ENCODE assay signal across 15 cellular contexts in genomic region chr14:39160494-39160893, GRCh38. TPM values are rescaled to one million over a fixed set of nuclear protein-coding genes. Genes with fewer than 3 reads are reported as not detected.
A peak's percentile ranks its signal among the peaks of the same experiment; 100 is the strongest.
DNase-seq lines count a peak whose midpoint lies in the region; ATAC-seq, FAIRE-seq and TF ChIP-seq lines count a peak whose summit lies in the region.
"Had no signal": no experiment of that assay in that cellular context is flagged by ENCODE, and none has a peak within 500 bp of the region (broad histone marks: within the 10 kb centered on the region; RNA-seq: fewer than 3 reads in every experiment).

No MANE protein-coding gene starts in this region.

- H3K4me3 Mint-ChIP-seq in activated CD4-positive, alpha-beta T cell treated with anti-CD3 and anti-CD28 coated beads, Interleukin-2, amount 10 ng/mL, durations not matched to agents 7 days and 5 days = no peak overlapping the region
- H3K4me3 Mint-ChIP-seq in activated T-helper 17 cell treated with anti-CD3 and anti-CD28 coated beads, Interleukin-2, amount 50 U/mL, for 72 hours = no peak overlapping the region
- H3K4me3 Mint-ChIP-seq: CD14-positive monocyte, GM23338 had no signal

- H3K27ac ChIP-seq in HepG2 (ENCODE audit: extremely low read length, insufficient read depth, low read length) (no peak overlapping the region), right lobe of liver (no peak overlapping the region)
- H3K27ac ChIP-seq: 22Rv1 had no signal

- ATAC-seq in HepG2 (no peak), right lobe of liver (no peak)
- ATAC-seq in activated T-helper 17 cell treated with anti-CD3 and anti-CD28 coated beads, Interleukin-2, amount 50 U/mL, for 72 hours (replicated peaks) = no peak
- ATAC-seq: GM23338 had no signal

- TF ChIP-seq CTCF in HepG2 (CRISPR knock-in tag; IDR thresholded peaks at IDR 0.05) = no peak
- TF ChIP-seq CTCF in right lobe of liver (IDR thresholded peaks at IDR 0.05) = no peak

- H3K36me3 Mint-ChIP-seq in activated CD4-positive, alpha-beta T cell treated with anti-CD3 and anti-CD28 coated beads, Interleukin-2, amount 10 ng/mL, durations not matched to agents 7 days and 5 days (ENCODE audit: low read depth) = peaks cover 49% of the 10 kb centered on the region
- peaks cover 74% of the 10 kb centered on the region for H3K36me3 Mint-ChIP-seq in activated T-helper 17 cell treated with anti-CD3 and anti-CD28 coated beads, Interleukin-2, amount 50 U/mL, for 72 hours (ENCODE audit: low read depth)

- H3K4me1 Mint-ChIP-seq in activated CD4-positive, alpha-beta T cell treated with anti-CD3 and anti-CD28 coated beads, Interleukin-2, amount 10 ng/mL, durations not matched to agents 7 days and 5 days = peaks cover 28% of the 10 kb centered on the region
- H3K4me1 Mint-ChIP-seq in activated T-helper 17 cell treated with anti-CD3 and anti-CD28 coated beads, Interleukin-2, amount 50 U/mL, for 72 hours = peaks cover 10% of the 10 kb centered on the region
- H3K4me1 Mint-ChIP-seq: GM23338 had no signal

- H3K27me3 Mint-ChIP-seq in activated CD4-positive, alpha-beta T cell treated with anti-CD3 and anti-CD28 coated beads, Interleukin-2, amount 10 ng/mL, durations not matched to agents 7 days and 5 days = no peaks in the 10 kb centered on the region
- H3K27me3 Mint-ChIP-seq in activated T-helper 17 cell treated with anti-CD3 and anti-CD28 coated beads, Interleukin-2, amount 50 U/mL, for 72 hours = no peaks in the 10 kb centered on the region

- no peak for DNase-seq in activated CD4-positive, alpha-beta T cell treated with anti-CD3 and anti-CD28 coated beads, Interleukin-2, amount 10 ng/mL, durations not matched to agents 7 days and 5 days
- no peak for DNase-seq in activated CD4-positive, alpha-beta T cell treated with anti-CD3 and anti-CD28 coated beads, Interleukin-2, amount 50 U/mL, for 48 hours
- DNase-seq in HepG2 (ENCODE audit: low spot score) = no peak
- DNase-seq in right lobe of liver = no peak
- no peak for DNase-seq in LoVo (ENCODE audit: low spot score)
- no peak for DNase-seq in NCI-H2171 (lab: John Stamatoyannopoulos, UW)
- DNase-seq: Calu3, DMS 273 treated with DMSO at 0.1 percent for 48 hours, H7, IMR-90 had no signal

- CTCF ChIA-PET in activated CD4-positive, alpha-beta T cell treated with anti-CD3 and anti-CD28 coated beads, Interleukin-2, amount 10 ng/mL, durations not matched to agents 7 days and 5 days (lab: Charles Lee) = interaction anchor here (1.0 kb wide), 1 partner anchor 10 kb away, joined by 5 read pairs; the partner anchor contains the start of gene TRAPPC6B
- CTCF ChIA-PET in HepG2 (lab: Yijun Ruan, JAX; ENCODE audit: low intra/inter-chr PET ratio, low total read pairs) = no interaction called here

- WGBS in HepG2 (ENCODE audit: low lambda C conversion rate) = 93% methylated on average over 1 of the region's 1 CpG
- WGBS in right lobe of liver (ENCODE audit: insufficient coverage, low coverage, low lambda C conversion rate, missing lambda C conversion rate) = 91% methylated on average over 1 of the region's 1 CpG

- no peaks in the 10 kb centered on the region for H3K9me3 Mint-ChIP-seq in activated CD4-positive, alpha-beta T cell treated with anti-CD3 and anti-CD28 coated beads, Interleukin-2, amount 10 ng/mL, durations not matched to agents 7 days and 5 days
- H3K9me3 Mint-ChIP-seq in activated T-helper 17 cell treated with anti-CD3 and anti-CD28 coated beads, Interleukin-2, amount 50 U/mL, for 72 hours = no peaks in the 10 kb centered on the region
- H3K9me3 Mint-ChIP-seq: GM23338 had no signal

- H3K4me3 ChIP-seq in HepG2 (replicated peaks in 1 of 3; ENCODE audit: insufficient read depth in 1 of 3, low read depth in 2 of 3, low read length in 3 of 3) (no peak overlapping the region), right lobe of liver (no peak overlapping the region)
- H3K4me3 ChIP-seq: GM23338 had no signal

- no peak overlapping the region for H3K9ac ChIP-seq in HepG2 (ENCODE audit: insufficient read depth, low read depth, low read length)

- H3K4me1 ChIP-seq in HepG2 (ENCODE audit: insufficient read depth, low read length) (peaks cover 20% of the 10 kb centered on the region), right lobe of liver (peaks cover 0 to 18% (median 6%) of the 10 kb centered on the region in 4 donors)

- in situ Hi-C loops in HepG2 (cut with HindIII; ENCODE audit: extremely low pct_ligation_motif_present, low pct_unique_long_range_greater_than_20kb) = no loop called here

- H3K36me3 ChIP-seq in HepG2 (replicated peaks in 1 of 2; ENCODE audit: control insufficient read depth in 1 of 2, insufficient read depth in 2 of 2, low read length in 2 of 2) (peaks cover 35 to 66% of the 10 kb centered on the region in 2 experiments), right lobe of liver (peaks cover 0 to 33% (median 15%) of the 10 kb centered on the region in 4 donors)

- TF ChIP-seq EP300 in HepG2 (IDR thresholded peaks at IDR 0.05; ENCODE audit: low read depth in 2 of 2, low read length in 2 of 2) (no peak), HepG2 (CRISPR knock-in tag; IDR thresholded peaks at IDR 0.05; ENCODE audit: borderline replicate concordance) (no peak)

- no peak for FAIRE-seq in HepG2 (lab: Jason Lieb, UNC)
- FAIRE-seq: GM18507 had no signal

- intact Hi-C loops in HepG2 (cut with micrococcal nuclease; ENCODE audit: unreplicated experiment) = no loop called here
- intact Hi-C loops in right lobe of liver (cut with DNase I) = no loop called here

- H3K27me3 ChIP-seq in HepG2 (ENCODE audit: control insufficient read depth in 1 of 2, insufficient read depth in 2 of 2, low read length in 2 of 2) = no peaks in the 10 kb centered on the region
- no peaks in the 10 kb centered on the region for H3K27me3 ChIP-seq in right lobe of liver

- no peak for TF ChIP-seq POLR2A in HepG2 (IDR thresholded peaks at IDR 0.05; ENCODE audit: insufficient read depth in 1 of 2, low read depth in 2 of 2, low read length in 2 of 2)
- no peak for TF ChIP-seq POLR2A in right lobe of liver (IDR thresholded peaks at IDR 0.05)

- H2AFZ ChIP-seq in HepG2 (ENCODE audit: low read length) = no peak overlapping the region
- H2AFZ ChIP-seq: GM23338 had no signal

- no peaks in the 10 kb centered on the region for H4K20me1 ChIP-seq in HepG2 (ENCODE audit: insufficient read depth, low read length)

- H3K4me2 ChIP-seq in HepG2 (ENCODE audit: low read depth, low read length) = no peak overlapping the region
- H3K4me2 ChIP-seq: GM23338 had no signal

- POLR2A ChIA-PET in activated CD4-positive, alpha-beta T cell treated with anti-CD3 and anti-CD28 coated beads, Interleukin-2, amount 10 ng/mL, durations not matched to agents 7 days and 5 days (lab: Charles Lee) = no interaction called here
- POLR2A ChIA-PET in HepG2 (lab: Yijun Ruan, JAX) = interaction anchor here (1.3 to 9.6 kb wide), 3 partner anchors 10 to 58 kb away, joined by 4 to 122 read pairs (median 5); partner anchors contain the start of genes SEC23A and TRAPPC6B

- TF ChIP-seq RAD21 in HepG2 (CRISPR knock-in tag; IDR thresholded peaks at IDR 0.05) = no peak

- H3K9me3 ChIP-seq in HepG2 (ENCODE audit: low read length) (no peaks in the 10 kb centered on the region), right lobe of liver (no peaks in the 10 kb centered on the region)

- BruUV-seq in HepG2 (replicated peaks; lab: Mats Ljungman, UMichigan) = no TSS peak

- peak overlapping the region; percentile 71 for H3K27ac Mint-ChIP-seq in activated CD4-positive, alpha-beta T cell treated with anti-CD3 and anti-CD28 coated beads, Interleukin-2, amount 10 ng/mL, durations not matched to agents 7 days and 5 days
- H3K27ac Mint-ChIP-seq in activated T-helper 17 cell treated with anti-CD3 and anti-CD28 coated beads, Interleukin-2, amount 50 U/mL, for 72 hours = peak overlapping the region; percentile 60
- H3K27ac Mint-ChIP-seq: GM23338 had no signal

- peaks cover 15% of the 10 kb centered on the region for H3K79me2 ChIP-seq in HepG2 (ENCODE audit: insufficient read depth, low read length)

RNA-seq across cellular contexts. Expression of gene TRAPPC6B, which starts 9.6 kb away (rescaled TPM):
- total RNA-seq in activated CD4-positive, alpha-beta T cell treated with anti-CD3 and anti-CD28 coated beads, Interleukin-2, amount 10 ng/mL, durations not matched to agents 7 days and 5 days = 10 to 100 TPM; 29.4 to 31.3 TPM
- 51.2 and 77.5 TPM in 2 replicates for total RNA-seq in HepG2 (2016; rRNA removed; fragmentation: Illumina TruSeq; extraction: Trizol)
- total RNA-seq in HepG2 (2016; cell fraction: cytosol; rRNA removed; fragmentation: Illumina TruSeq; extraction: Trizol; ENCODE audit: low read depth) = 9.2 and 9.8 TPM in 2 replicates
- total RNA-seq in HepG2 (2016; cell fraction: insoluble cytoplasmic fraction; rRNA removed; fragmentation: Illumina TruSeq; extraction: Trizol) = 48.6 and 74.0 TPM in 2 replicates
- 22.7 and 27.3 TPM in 2 replicates for total RNA-seq in HepG2 (2016; cell fraction: membrane; rRNA removed; fragmentation: Illumina TruSeq; extraction: Trizol)
- total RNA-seq in HepG2 (2016; cell fraction: nucleus; rRNA removed; fragmentation: Illumina TruSeq; extraction: Trizol) = 47.2 and 50.6 TPM in 2 replicates
- 29.8 and 34.3 TPM in 2 replicates for polyA plus RNA-seq in HepG2 (2011; rRNA removed)
- polyA plus RNA-seq in HepG2 (2011; cell fraction: cytosol; rRNA removed) = 19.3 and 27.7 TPM in 2 replicates
- 37.2 and 38.5 TPM in 2 replicates for polyA plus RNA-seq in HepG2 (2011; cell fraction: nucleus; rRNA removed)
- 35.0 and 40.6 TPM in 2 replicates for polyA plus RNA-seq in HepG2 (2012)
- polyA plus RNA-seq in HepG2 (2016; cell fraction: cytosol; fragmentation: Illumina TruSeq; extraction: Trizol; ENCODE audit: low read depth) = 3.4 and 3.5 TPM in 2 replicates
- polyA plus RNA-seq in HepG2 (2016; cell fraction: insoluble cytoplasmic fraction; fragmentation: Illumina TruSeq; extraction: Trizol; ENCODE audit: low read depth) = 65.3 and 70.4 TPM in 2 replicates
- polyA plus RNA-seq in HepG2 (2016; cell fraction: membrane; fragmentation: Illumina TruSeq; extraction: Trizol; ENCODE audit: low read depth) = 13.6 and 13.7 TPM in 2 replicates
- 67.7 and 73.9 TPM in 2 replicates for polyA plus RNA-seq in HepG2 (2016; cell fraction: nucleus; fragmentation: Illumina TruSeq; extraction: Trizol; ENCODE audit: insufficient read depth, low read depth)
- 12.1 and 22.6 TPM in 2 replicates for polyA minus RNA-seq in HepG2 (2011; rRNA and poly(A)+ RNA removed; ENCODE audit: low replicate concordance)
- polyA minus RNA-seq in HepG2 (2011; cell fraction: cytosol; rRNA and poly(A)+ RNA removed) = 23.4 and 31.4 TPM in 2 replicates
- 55.9 and 62.2 TPM in 2 replicates for polyA minus RNA-seq in HepG2 (2011; cell fraction: nucleus; rRNA and poly(A)+ RNA removed)
- 10 to 100 TPM; 11.4 to 26.9 (median 15.1) TPM for total RNA-seq in right lobe of liver
- total RNA-seq in activated T-helper 17 cell treated with anti-CD3 and anti-CD28 coated beads, Interleukin-2, amount 50 U/mL, for 72 hours = 10 to 100 TPM; 18.7 to 21.5 TPM

RNA-seq across cellular contexts. Expression of gene PNN, which starts 14.6 kb away (rescaled TPM):
- 10 to 100 TPM; 76.8 to 91.2 TPM for total RNA-seq in activated CD4-positive, alpha-beta T cell treated with anti-CD3 and anti-CD28 coated beads, Interleukin-2, amount 10 ng/mL, durations not matched to agents 7 days and 5 days
- total RNA-seq in HepG2 (2016; rRNA removed; fragmentation: Illumina TruSeq; extraction: Trizol) (110 and 214 TPM in 2 replicates), right lobe of liver (10 to 100 TPM; 12.2 to 42.0 (median 23.8) TPM)
- total RNA-seq in HepG2 (2016; cell fraction: cytosol; rRNA removed; fragmentation: Illumina TruSeq; extraction: Trizol; ENCODE audit: low read depth) = 47.1 and 48.8 TPM in 2 replicates
- total RNA-seq in HepG2 (2016; cell fraction: insoluble cytoplasmic fraction; rRNA removed; fragmentation: Illumina TruSeq; extraction: Trizol) = 105 and 215 TPM in 2 replicates
- total RNA-seq in HepG2 (2016; cell fraction: membrane; rRNA removed; fragmentation: Illumina TruSeq; extraction: Trizol) = 22.0 and 26.0 TPM in 2 replicates
- total RNA-seq in HepG2 (2016; cell fraction: nucleus; rRNA removed; fragmentation: Illumina TruSeq; extraction: Trizol) = 407 and 445 TPM in 2 replicates
- 58.0 and 58.6 TPM in 2 replicates for polyA plus RNA-seq in HepG2 (2011; rRNA removed)
- 22.1 and 29.7 TPM in 2 replicates for polyA plus RNA-seq in HepG2 (2011; cell fraction: cytosol; rRNA removed)
- 315 and 430 TPM in 2 replicates for polyA plus RNA-seq in HepG2 (2011; cell fraction: nucleus; rRNA removed)
- 184 and 252 TPM in 2 replicates for polyA plus RNA-seq in HepG2 (2012)
- polyA plus RNA-seq in HepG2 (2016; cell fraction: cytosol; fragmentation: Illumina TruSeq; extraction: Trizol; ENCODE audit: low read depth) = 4.4 and 5.0 TPM in 2 replicates
- polyA plus RNA-seq in HepG2 (2016; cell fraction: insoluble cytoplasmic fraction; fragmentation: Illumina TruSeq; extraction: Trizol; ENCODE audit: low read depth) = 155 and 157 TPM in 2 replicates
- polyA plus RNA-seq in HepG2 (2016; cell fraction: membrane; fragmentation: Illumina TruSeq; extraction: Trizol; ENCODE audit: low read depth) = 13.0 and 14.4 TPM in 2 replicates
- polyA plus RNA-seq in HepG2 (2016; cell fraction: nucleus; fragmentation: Illumina TruSeq; extraction: Trizol; ENCODE audit: insufficient read depth, low read depth) = 1,319 and 1,369 TPM in 2 replicates
- polyA minus RNA-seq in HepG2 (2011; rRNA and poly(A)+ RNA removed; ENCODE audit: low replicate concordance) = 19.2 and 20.9 TPM in 2 replicates
- 15.5 and 21.0 TPM in 2 replicates for polyA minus RNA-seq in HepG2 (2011; cell fraction: cytosol; rRNA and poly(A)+ RNA removed)
- 311 and 317 TPM in 2 replicates for polyA minus RNA-seq in HepG2 (2011; cell fraction: nucleus; rRNA and poly(A)+ RNA removed)
- 10 to 100 TPM; 65.1 to 98.0 TPM for total RNA-seq in activated T-helper 17 cell treated with anti-CD3 and anti-CD28 coated beads, Interleukin-2, amount 50 U/mL, for 72 hours

RNA-seq across cellular contexts. Expression of gene GEMIN2, which starts 46.4 kb away (rescaled TPM):
- 10 to 100 TPM; 20.4 to 21.2 TPM for total RNA-seq in activated CD4-positive, alpha-beta T cell treated with anti-CD3 and anti-CD28 coated beads, Interleukin-2, amount 10 ng/mL, durations not matched to agents 7 days and 5 days
- total RNA-seq in HepG2 (2016; rRNA removed; fragmentation: Illumina TruSeq; extraction: Trizol) (110 and 160 TPM in 2 replicates), right lobe of liver (1 to 10 TPM; 3.4 to 9.9 (median 6.0) TPM)
- 22.5 and 24.2 TPM in 2 replicates for total RNA-seq in HepG2 (2016; cell fraction: cytosol; rRNA removed; fragmentation: Illumina TruSeq; extraction: Trizol; ENCODE audit: low read depth)
- total RNA-seq in HepG2 (2016; cell fraction: insoluble cytoplasmic fraction; rRNA removed; fragmentation: Illumina TruSeq; extraction: Trizol) = 118 and 174 TPM in 2 replicates
- 29.0 and 39.1 TPM in 2 replicates for total RNA-seq in HepG2 (2016; cell fraction: membrane; rRNA removed; fragmentation: Illumina TruSeq; extraction: Trizol)
- 61.9 and 71.2 TPM in 2 replicates for total RNA-seq in HepG2 (2016; cell fraction: nucleus; rRNA removed; fragmentation: Illumina TruSeq; extraction: Trizol)
- polyA plus RNA-seq in HepG2 (2011; rRNA removed) = 33.8 and 54.8 TPM in 2 replicates
- 31.5 and 34.6 TPM in 2 replicates for polyA plus RNA-seq in HepG2 (2011; cell fraction: cytosol; rRNA removed)
- polyA plus RNA-seq in HepG2 (2011; cell fraction: nucleus; rRNA removed) = 39.5 and 46.0 TPM in 2 replicates
- polyA plus RNA-seq in HepG2 (2012) = 18.1 and 33.2 TPM in 2 replicates
- polyA plus RNA-seq in HepG2 (2016; cell fraction: cytosol; fragmentation: Illumina TruSeq; extraction: Trizol; ENCODE audit: low read depth) = 9.8 and 9.9 TPM in 2 replicates
- polyA plus RNA-seq in HepG2 (2016; cell fraction: insoluble cytoplasmic fraction; fragmentation: Illumina TruSeq; extraction: Trizol; ENCODE audit: low read depth) = 134 and 143 TPM in 2 replicates
- 15.6 and 17.8 TPM in 2 replicates for polyA plus RNA-seq in HepG2 (2016; cell fraction: membrane; fragmentation: Illumina TruSeq; extraction: Trizol; ENCODE audit: low read depth)
- 90.7 and 93.9 TPM in 2 replicates for polyA plus RNA-seq in HepG2 (2016; cell fraction: nucleus; fragmentation: Illumina TruSeq; extraction: Trizol; ENCODE audit: insufficient read depth, low read depth)
- polyA minus RNA-seq in HepG2 (2011; rRNA and poly(A)+ RNA removed; ENCODE audit: low replicate concordance) = 9.5 and 15.9 TPM in 2 replicates
- 14.1 and 16.6 TPM in 2 replicates for polyA minus RNA-seq in HepG2 (2011; cell fraction: cytosol; rRNA and poly(A)+ RNA removed)
- polyA minus RNA-seq in HepG2 (2011; cell fraction: nucleus; rRNA and poly(A)+ RNA removed) = 42.9 and 52.1 TPM in 2 replicates
- total RNA-seq in activated T-helper 17 cell treated with anti-CD3 and anti-CD28 coated beads, Interleukin-2, amount 50 U/mL, for 72 hours = 10 to 100 TPM; 20.8 to 22.3 TPM

RNA-seq across cellular contexts. Expression of gene SEC23A, which starts 57.5 kb away (rescaled TPM):
- 10 to 100 TPM; 49.4 to 61.7 TPM for total RNA-seq in activated CD4-positive, alpha-beta T cell treated with anti-CD3 and anti-CD28 coated beads, Interleukin-2, amount 10 ng/mL, durations not matched to agents 7 days and 5 days
- total RNA-seq in HepG2 (2016; rRNA removed; fragmentation: Illumina TruSeq; extraction: Trizol) = 887 and 1,365 TPM in 2 replicates
- total RNA-seq in HepG2 (2016; cell fraction: cytosol; rRNA removed; fragmentation: Illumina TruSeq; extraction: Trizol; ENCODE audit: low read depth) = 59.6 and 60.8 TPM in 2 replicates
- total RNA-seq in HepG2 (2016; cell fraction: insoluble cytoplasmic fraction; rRNA removed; fragmentation: Illumina TruSeq; extraction: Trizol) = 902 and 1,277 TPM in 2 replicates
- 219 and 221 TPM in 2 replicates for total RNA-seq in HepG2 (2016; cell fraction: membrane; rRNA removed; fragmentation: Illumina TruSeq; extraction: Trizol)
- 448 and 490 TPM in 2 replicates for total RNA-seq in HepG2 (2016; cell fraction: nucleus; rRNA removed; fragmentation: Illumina TruSeq; extraction: Trizol)
- polyA plus RNA-seq in HepG2 (2011; rRNA removed) = 372 and 403 TPM in 2 replicates
- 263 and 365 TPM in 2 replicates for polyA plus RNA-seq in HepG2 (2011; cell fraction: cytosol; rRNA removed)
- 164 TPM in 2 replicates for polyA plus RNA-seq in HepG2 (2011; cell fraction: nucleus; rRNA removed)
- 336 and 361 TPM in 2 replicates for polyA plus RNA-seq in HepG2 (2012)
- 11.9 and 12.8 TPM in 2 replicates for polyA plus RNA-seq in HepG2 (2016; cell fraction: cytosol; fragmentation: Illumina TruSeq; extraction: Trizol; ENCODE audit: low read depth)
- 491 and 533 TPM in 2 replicates for polyA plus RNA-seq in HepG2 (2016; cell fraction: insoluble cytoplasmic fraction; fragmentation: Illumina TruSeq; extraction: Trizol; ENCODE audit: low read depth)
- polyA plus RNA-seq in HepG2 (2016; cell fraction: membrane; fragmentation: Illumina TruSeq; extraction: Trizol; ENCODE audit: low read depth) = 53.5 and 58.9 TPM in 2 replicates
- polyA plus RNA-seq in HepG2 (2016; cell fraction: nucleus; fragmentation: Illumina TruSeq; extraction: Trizol; ENCODE audit: insufficient read depth, low read depth) = 175 and 191 TPM in 2 replicates
- polyA minus RNA-seq in HepG2 (2011; rRNA and poly(A)+ RNA removed; ENCODE audit: low replicate concordance) = 120 and 863 TPM in 2 replicates
- polyA minus RNA-seq in HepG2 (2011; cell fraction: cytosol; rRNA and poly(A)+ RNA removed) = 860 and 1,029 TPM in 2 replicates
- polyA minus RNA-seq in HepG2 (2011; cell fraction: nucleus; rRNA and poly(A)+ RNA removed) = 974 and 1,148 TPM in 2 replicates
- total RNA-seq in right lobe of liver = 100 to 1,000 TPM in 2 of 6 experiments, 10 to 100 TPM in 4; 69.2 to 107 (median 88.1) TPM
- total RNA-seq in activated T-helper 17 cell treated with anti-CD3 and anti-CD28 coated beads, Interleukin-2, amount 50 U/mL, for 72 hours = 10 to 100 TPM; 48.3 to 50.9 TPM
